ENCODE assay signal across 9 cellular contexts in the genomic region with DNA sequence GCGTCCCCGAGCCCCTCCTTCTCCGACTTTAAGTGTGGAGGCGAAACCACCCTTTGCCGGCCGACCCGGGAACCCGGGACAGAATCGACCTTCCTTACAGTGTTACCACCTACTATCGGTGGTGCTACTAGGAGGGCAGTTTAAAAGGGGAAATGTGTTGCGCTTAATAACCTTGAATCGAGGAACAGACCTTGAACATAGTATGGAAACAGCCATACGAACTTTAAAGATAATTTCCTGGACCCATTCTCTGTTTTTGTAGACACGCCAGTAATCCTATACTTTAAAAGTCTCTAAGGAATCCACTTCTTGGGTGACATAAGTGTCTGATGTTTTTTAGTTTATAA. TPM values are rescaled to one million over a fixed set of nuclear protein-coding genes. Genes with fewer than 3 reads are reported as not detected.
A peak's percentile ranks its signal among the peaks of the same experiment; 100 is the strongest.
DNase-seq lines count a peak whose midpoint lies in the region; ATAC-seq, FAIRE-seq and TF ChIP-seq lines count a peak whose summit lies in the region.
"Had no signal": no experiment of that assay in that cellular context is flagged by ENCODE, and none has a peak within 500 bp of the region (broad histone marks: within the 10 kb centered on the region; RNA-seq: fewer than 3 reads in every experiment).

No MANE protein-coding gene starts in this region.

- H3K4me1 Mint-ChIP-seq in Calu3 (ENCODE audit: low read depth, unreplicated experiment): no peaks in the 10 kb centered on the region

- peaks cover 34% of the 10 kb centered on the region for H3K36me3 Mint-ChIP-seq in Calu3 (ENCODE audit: insufficient read depth, unreplicated experiment)

- H3K27me3 ChIP-seq in RWPE2 (ENCODE audit: insufficient read depth, poor library complexity, severe bottlenecking): no peaks in the 10 kb centered on the region
- no peaks in the 10 kb centered on the region for H3K27me3 ChIP-seq in esophagus (ENCODE audit: control insufficient read depth in 1 of 2, insufficient read depth in 2 of 2, low read length in 2 of 2)
- no peaks in the 10 kb centered on the region for H3K27me3 ChIP-seq in pancreas

- 0 to 1% methylated on average over 14 of the region's 14 CpGs for whole genome bisulfite sequencing in esophagus, 2 donors
- 0% methylated on average over 14 of the region's 14 CpGs for WGBS in pancreas, 2 donors

- peak overlapping the region; percentile 92 for H3K4me3 ChIP-seq in RWPE2 (ENCODE audit: severe bottlenecking)
- peak overlapping the region; percentile 69 to 83 for H3K4me3 ChIP-seq in esophagus (ENCODE audit: low read depth in 1 of 2, low read length in 2 of 2)
- peak overlapping the region; percentile 96 to 99 (median 98) for H3K4me3 ChIP-seq in pancreas

- peak overlapping the region; percentile 87 for H3K27ac ChIP-seq in RWPE2 (ENCODE audit: poor library complexity, severe bottlenecking)
- H3K27ac ChIP-seq in esophagus (ENCODE audit: low read depth in 2 of 2, low read length in 1 of 2): peak overlapping the region; percentile 93 to 99
- H3K27ac ChIP-seq in pancreas: peak overlapping the region; percentile 94 to 100 (median 97)

- peaks cover 14% of the 10 kb centered on the region for H3K36me3 ChIP-seq in RWPE2 (ENCODE audit: low read depth)
- H3K36me3 ChIP-seq in esophagus (ENCODE audit: control insufficient read depth in 2 of 2, insufficient read depth in 2 of 2, low read length in 1 of 2): peaks cover 0 to 4% of the 10 kb centered on the region in 2 donors
- peaks cover 0 to 12% (median 4%) of the 10 kb centered on the region in 3 donors for H3K36me3 ChIP-seq in pancreas

- no peak for FAIRE-seq in pancreas (lab: Jason Lieb, UNC)
- FAIRE-seq: TTC549 had no signal

- intact Hi-C loops in Calu3 (cut with micrococcal nuclease; ENCODE audit: unreplicated experiment) (loop anchor here (5.0 kb wide), 1 partner anchor 131 kb away; no protein-coding TSS in a partner anchor), pancreas (cut with DNase I) (no loop called here)

- H3K4me3 Mint-ChIP-seq in Calu3 (ENCODE audit: low read depth, unreplicated experiment): peak overlapping the region; percentile 90

- no peaks in the 10 kb centered on the region for H3K9me3 ChIP-seq in RWPE2 (ENCODE audit: severe bottlenecking)
- no peaks in the 10 kb centered on the region for H3K9me3 ChIP-seq in esophagus (ENCODE audit: control insufficient read depth in 2 of 2, insufficient read depth in 1 of 2, low read depth in 1 of 2, low read length in 1 of 2)
- H3K9me3 ChIP-seq in pancreas: no peaks in the 10 kb centered on the region

- no peak for TF ChIP-seq CTCF in Calu3 (IDR thresholded peaks at IDR 0.05; ENCODE audit: unreplicated experiment)
- no peak for TF ChIP-seq CTCF in RWPE2 (IDR thresholded peaks at IDR 0.05; ENCODE audit: poor library complexity, severe bottlenecking)
- TF ChIP-seq CTCF in pancreas (IDR thresholded peaks at IDR 0.05): no peak

- no peaks in the 10 kb centered on the region for H3K9me3 Mint-ChIP-seq in Calu3 (ENCODE audit: low read depth, unreplicated experiment)

- DNase-seq in Calu3 (no peak), RWPE2 (ENCODE audit: low spot score) (no peak), pancreas (no peak), AG20443 (ENCODE audit: low spot score) (no peak), NCI-H1092 treated with DMSO at 0.1 percent for 48 hours (lab: John Stamatoyannopoulos, UW) (no peak)

- ATAC-seq in RWPE2 (ENCODE audit: low read depth) (no peak), pancreas (no peak), GM18861 (IDR thresholded peaks at IDR 0.05; ENCODE audit: unreplicated experiment) (no peak), GM21786 (IDR thresholded peaks at IDR 0.05; ENCODE audit: unreplicated experiment) (no peak)

- peaks cover 16% of the 10 kb centered on the region for H3K4me1 ChIP-seq in RWPE2 (ENCODE audit: insufficient read depth, poor library complexity, severe bottlenecking)
- no peaks in the 10 kb centered on the region for H3K4me1 ChIP-seq in esophagus (ENCODE audit: control insufficient read depth in 2 of 2, insufficient read depth in 2 of 2, low read length in 1 of 2)
- peaks cover 10 to 38% (median 20%) of the 10 kb centered on the region in 3 donors for H3K4me1 ChIP-seq in pancreas

- CTCF ChIA-PET in Calu3 (lab: Charles Lee): interaction anchor here (0.9 kb wide), 1 partner anchor 37 kb away, joined by 3 read pairs; no protein-coding TSS in a partner anchor

- no peaks in the 10 kb centered on the region for H3K27me3 Mint-ChIP-seq in Calu3 (ENCODE audit: unreplicated experiment)

- H3K27ac Mint-ChIP-seq in Calu3 (ENCODE audit: unreplicated experiment): peak overlapping the region; percentile 77

- TSS peak; percentile 42 for BruUV-seq in Calu3 (replicated peaks; lab: Mats Ljungman, UMichigan)

RNA-seq across cellular contexts. Expression of a gene that starts 1.5 kb away (rescaled TPM):
- total RNA-seq in Calu3 (2022) (12.1 and 16.1 TPM in 2 replicates), pancreas (1 to 10 TPM; 3.1 to 8.4 (median 5.6) TPM)
- polyA plus RNA-seq in esophagus (10 to 100 TPM in 1 of 2 donors, 1 to 10 TPM in 1; 9.0 to 14.8 TPM), pancreas (10 to 100 TPM in 1 of 2 donors, 1 to 10 TPM in 1; 5.3 to 16.9 TPM)
